Comparison of ENCODE assay signal across 7 cellular contexts in the genomic region with DNA sequence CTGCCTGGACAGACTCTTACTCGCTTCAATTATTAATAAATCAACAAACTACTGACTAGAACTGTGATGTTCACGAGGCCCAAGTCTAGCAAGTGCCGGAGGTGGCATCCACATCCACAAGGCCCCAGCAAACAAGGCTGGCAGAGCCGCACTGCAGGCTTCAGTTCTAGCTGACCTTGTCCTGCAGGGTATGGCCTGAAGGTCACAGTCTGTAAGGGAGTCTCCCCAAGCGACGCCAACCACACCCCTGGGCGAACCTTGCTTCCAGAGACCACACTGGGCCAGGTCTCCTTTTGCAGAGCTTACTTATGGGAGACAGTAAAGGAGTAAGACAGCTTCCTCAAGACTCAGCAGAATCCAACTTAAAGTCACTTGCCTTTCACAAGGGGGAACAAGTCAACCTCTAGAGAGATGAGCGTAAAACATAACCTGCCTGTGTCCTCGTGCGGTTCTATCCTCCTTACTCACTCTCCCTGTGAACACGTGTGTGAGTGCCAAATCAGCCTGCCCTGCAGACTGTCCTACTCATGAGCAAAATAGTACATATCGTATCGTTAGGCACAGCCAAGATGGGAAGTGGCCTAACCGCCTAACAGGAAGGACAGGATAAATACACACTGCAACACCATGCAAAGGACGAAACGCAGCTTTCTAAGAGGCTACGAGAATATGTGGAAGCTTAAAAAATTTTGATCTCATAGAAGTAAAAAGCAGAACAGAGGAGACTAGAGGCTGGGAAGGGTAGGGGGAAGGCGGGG. TPM values are rescaled to one million over a fixed set of nuclear protein-coding genes. Genes with fewer than 3 reads are reported as not detected.
DNase-seq lines count a peak whose midpoint lies in the region; ATAC-seq lines count a peak whose summit lies in the region.

No MANE protein-coding gene starts in this region.

- H3K9me3 Mint-ChIP-seq in activated naive CD8-positive, alpha-beta T cell treated with anti-CD3 and anti-CD28 coated beads for 36 hours: no peaks in the 10 kb centered on the region

- H3K36me3 Mint-ChIP-seq in activated naive CD8-positive, alpha-beta T cell treated with anti-CD3 and anti-CD28 coated beads for 36 hours: peaks cover 23% of the 10 kb centered on the region

- H3K27me3 Mint-ChIP-seq in activated naive CD8-positive, alpha-beta T cell treated with anti-CD3 and anti-CD28 coated beads for 36 hours: no peaks in the 10 kb centered on the region

- ATAC-seq in left lobe of liver (peak; percentile 42), GM19395 (IDR thresholded peaks at IDR 0.05; ENCODE audit: unreplicated experiment) (no peak), HG03469 (IDR thresholded peaks at IDR 0.05; ENCODE audit: unreplicated experiment) (no peak)

- DNase-seq in MV-4-11 (lab: John Stamatoyannopoulos, UW) (peak; percentile 98), left lobe of liver (ENCODE audit: low spot score) (no peak)
- no peak for DNase-seq in activated naive CD8-positive, alpha-beta T cell treated with anti-CD3 and anti-CD28 coated beads for 36 hours
- no peak for DNase-seq in activated CD4-positive, CD25-positive, alpha-beta regulatory T cell treated with anti-CD3 and anti-CD28 coated beads, Interleukin-2, amount 50 U/mL, for 72 hours

- H3K4me3 Mint-ChIP-seq in activated naive CD8-positive, alpha-beta T cell treated with anti-CD3 and anti-CD28 coated beads for 36 hours: peak overlapping the region; percentile 5

- H3K4me1 Mint-ChIP-seq in activated naive CD8-positive, alpha-beta T cell treated with anti-CD3 and anti-CD28 coated beads for 36 hours: peaks cover 79% of the 10 kb centered on the region

- peak overlapping the region; percentile 51 for H3K27ac Mint-ChIP-seq in activated naive CD8-positive, alpha-beta T cell treated with anti-CD3 and anti-CD28 coated beads for 36 hours

- peak overlapping the region; percentile 98 for H3K27ac ChIP-seq in temporal lobe (ENCODE audit: low read depth, low read length)

RNA-seq across cellular contexts. Expression of a gene that starts 22.7 kb away (rescaled TPM):
- 1 to 10 TPM; 8.7 to 9.6 TPM for total RNA-seq in activated naive CD8-positive, alpha-beta T cell treated with anti-CD3 and anti-CD28 coated beads for 36 hours
- total RNA-seq in left lobe of liver (5.7 TPM), temporal lobe (17.0 TPM)
